ENCODE assay signal across 31 cellular contexts in the genomic region with DNA sequence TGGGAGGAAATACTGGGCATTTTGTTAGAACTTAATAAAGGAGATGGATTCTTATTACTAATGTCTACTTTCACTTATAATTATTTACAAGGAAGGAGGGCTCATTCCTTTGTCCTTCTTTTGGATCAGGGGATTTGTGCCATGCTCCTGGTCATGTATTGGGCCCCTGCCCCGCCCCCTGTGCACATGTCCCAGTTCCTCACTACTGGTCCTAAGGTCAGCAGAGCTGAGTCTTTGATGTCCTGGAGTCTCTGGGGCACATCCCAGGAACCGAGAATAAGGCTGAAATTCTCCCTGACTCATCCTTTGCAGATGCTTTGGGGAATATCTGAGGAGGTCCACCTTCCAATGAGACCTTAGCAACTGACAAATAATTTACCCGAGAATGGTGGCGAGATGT. TPM values are rescaled to one million over a fixed set of nuclear protein-coding genes. Genes with fewer than 3 reads are reported as not detected.
"Had no signal": no experiment of that assay in that cellular context is flagged by ENCODE, and none has a peak within 500 bp of the region (broad histone marks: within the 10 kb centered on the region; RNA-seq: fewer than 3 reads in every experiment).

No MANE protein-coding gene starts in this region.

- H3K9me3 Mint-ChIP-seq: naive thymus-derived CD8-positive, alpha-beta T cell; nephron; stimulated activated memory B cell treated with anti-CD40 and anti-IgM and Interleukin-4, amounts not matched to agents 10 μg/mL and 1 μg/mL and 100 μg/mL, for 72 hours; stimulated activated naive CD8-positive, alpha-beta T cell treated with anti-CD3 and anti-CD28 coated beads, Interleukin-15, amount 100 ng/mL, for 72 hours had no signal

- ATAC-seq: left colon; left lung; lower lobe of right lung; naive thymus-derived CD8-positive, alpha-beta T cell; right cardiac atrium; stimulated activated memory B cell treated with anti-CD40 and anti-IgM and Interleukin-4, amounts not matched to agents 10 μg/mL and 1 μg/mL and 100 μg/mL, for 72 hours; stimulated activated naive CD8-positive, alpha-beta T cell treated with anti-CD3 and anti-CD28 coated beads, Interleukin-15, amount 100 ng/mL, for 72 hours had no signal

- H3K36me3 Mint-ChIP-seq: naive thymus-derived CD8-positive, alpha-beta T cell; neural progenitor cell; stimulated activated memory B cell treated with anti-CD40 and anti-IgM and Interleukin-4, amounts not matched to agents 10 μg/mL and 1 μg/mL and 100 μg/mL, for 72 hours had no signal

- H3K9me3 ChIP-seq: left lung, lower lobe of right lung, ovary, prostate gland, testis, thyroid gland, transverse colon, uterus had no signal

- H3K4me3 Mint-ChIP-seq: naive thymus-derived CD8-positive, alpha-beta T cell; nephron; neural progenitor cell; stimulated activated memory B cell treated with anti-CD40 and anti-IgM and Interleukin-4, amounts not matched to agents 10 μg/mL and 1 μg/mL and 100 μg/mL, for 72 hours; stimulated activated naive CD8-positive, alpha-beta T cell treated with anti-CD3 and anti-CD28 coated beads, Interleukin-15, amount 100 ng/mL, for 72 hours had no signal

- DNase-seq: hippocampal formation; left lung; lower lobe of right lung; mammary epithelial cell; mesenchymal stem cell; naive thymus-derived CD8-positive, alpha-beta T cell; ovary; retina; right cardiac atrium; stimulated activated CD4-positive, alpha-beta T cell treated with anti-CD3 and anti-CD28 coated beads, Interleukin-1b, Interleukin-23, amount 100 ng/mL, for 48 hours; stimulated activated CD4-positive, alpha-beta T cell treated with anti-CD3 and anti-CD28 coated beads, Interleukin-2, amount 100 ng/mL, for 48 hours; stimulated activated CD4-positive, alpha-beta T cell treated with anti-CD3 and anti-CD28 coated beads, Interleukin-4, amount 100 ng/mL, for 4 hours; stimulated activated CD8-positive, alpha-beta memory T cell treated with anti-CD3 and anti-CD28 coated beads, Interleukin-4, amount 100 ng/mL, for 48 hours; stimulated activated naive CD4-positive, alpha-beta T cell treated with Interleukin-2 at 50 U/mL for 16 hours; stimulated activated naive CD8-positive, alpha-beta T cell treated with anti-CD3 and anti-CD28 coated beads, Interleukin-15, amount 100 ng/mL, for 72 hours; substantia nigra; testis; thyroid gland; transverse colon; uterus had no signal

- H3K27me3 ChIP-seq: ovary, testis had no signal

- H3K36me3 ChIP-seq: left lung, lower lobe of right lung, neural progenitor cell, ovary, prostate gland, thyroid gland, transverse colon, uterus had no signal

- H3K4me3 ChIP-seq: left lung, lower lobe of right lung, neural progenitor cell, ovary, prostate gland, smooth muscle cell, testis, thyroid gland, transverse colon, uterus had no signal

- H3K27ac Mint-ChIP-seq: naive thymus-derived CD8-positive, alpha-beta T cell; nephron; neural progenitor cell; stimulated activated memory B cell treated with anti-CD40 and anti-IgM and Interleukin-4, amounts not matched to agents 10 μg/mL and 1 μg/mL and 100 μg/mL, for 72 hours had no signal

- H3K4me1 ChIP-seq: left lung, lower lobe of right lung, prostate gland, testis, transverse colon, uterus had no signal

- H3K27ac ChIP-seq: left lung, lower lobe of right lung, neural progenitor cell, ovary, prostate gland, testis, thyroid gland, transverse colon, uterus had no signal

- H3K4me1 Mint-ChIP-seq: stimulated activated memory B cell treated with anti-CD40 and anti-IgM and Interleukin-4, amounts not matched to agents 10 μg/mL and 1 μg/mL and 100 μg/mL, for 72 hours; stimulated activated naive CD8-positive, alpha-beta T cell treated with anti-CD3 and anti-CD28 coated beads, Interleukin-15, amount 100 ng/mL, for 72 hours had no signal

RNA-seq across cellular contexts. Expression of a gene that starts 19.6 kb away (rescaled TPM):
- total RNA-seq: mammary epithelial cell; naive thymus-derived CD8-positive, alpha-beta T cell; omental fat pad; prostate gland; right cardiac atrium; smooth muscle cell; thyroid gland; ureter had no signal
- polyA plus RNA-seq: keratinocyte; mammary epithelial cell; naive thymus-derived CD8-positive, alpha-beta T cell; right cardiac atrium had no signal

RNA-seq across cellular contexts. Expression of a gene that starts 24.6 kb away (rescaled TPM):
- total RNA-seq: lower lobe of right lung; mammary epithelial cell; naive thymus-derived CD8-positive, alpha-beta T cell; prostate gland; right cardiac atrium; skeletal muscle tissue; smooth muscle cell; testis; thyroid gland; ureter; uterus had no signal
- polyA plus RNA-seq: keratinocyte; liver; mammary epithelial cell; naive thymus-derived CD8-positive, alpha-beta T cell; ovary; right cardiac atrium; smooth muscle cell had no signal
